ENCODE assay signal across 8 cellular contexts in genomic region chr14:54489318-54489683, GRCh38. TPM values are rescaled to one million over a fixed set of nuclear protein-coding genes. Genes with fewer than 3 reads are reported as not detected.
DNase-seq lines count a peak whose midpoint lies in the region; ATAC-seq and TF ChIP-seq lines count a peak whose summit lies in the region.

No MANE protein-coding gene starts in this region.

- WGBS in thyroid gland, 2 donors, result 19 to 21% methylated on average over 5 of the region's 5 CpGs

- intact Hi-C loops in activated T-helper 1 cell treated with anti-CD3 and anti-CD28 coated beads, Interleukin-12 subunit alpha, Interleukin-12 subunit beta, Interleukin-2, Interleukin-4 antibody, amounts not matched to agents 30 ng/mL and 10 ng/mL and 1 ng/mL, durations not matched to agents 14 hours and 24 hours and 36 hours (cut with micrococcal nuclease), result loop anchor here (1.0 to 2.0 kb wide), 5 partner anchors 20 to 414 kb away; partner anchors contain the start of genes CGRRF1 and GCH1
- intact Hi-C loops in thyroid gland (cut with DNase I), result no loop called here

- no peaks in the 10 kb centered on the region for H3K36me3 ChIP-seq in thyroid gland

- H3K4me3 ChIP-seq in thyroid gland (replicated peaks in 1 of 3), result peak overlapping the region in 1 of 3 donors; percentile 90

- no peak for ATAC-seq in GM18868 (IDR thresholded peaks at IDR 0.05; ENCODE audit: unreplicated experiment)

- H3K27ac ChIP-seq in thyroid gland, result peak overlapping the region; percentile 79 to 97 (median 85)

- peak overlapping the region; percentile 88 for H3K4me3 Mint-ChIP-seq in activated naive CD4-positive, alpha-beta T cell treated with anti-CD3 and anti-CD28 coated beads, Interleukin-2, amount 50 U/mL, for 24 hours
- H3K4me3 Mint-ChIP-seq in activated T-helper 1 cell treated with anti-CD3 and anti-CD28 coated beads, Interleukin-12 subunit alpha, Interleukin-12 subunit beta, Interleukin-2, Interleukin-4 antibody, amounts not matched to agents 30 ng/mL and 10 ng/mL and 1 ng/mL, durations not matched to agents 14 hours and 24 hours and 36 hours, result peak overlapping the region; percentile 81
- peak overlapping the region; percentile 82 to 93 (median 91) for H3K4me3 Mint-ChIP-seq in immature natural killer cell

- TF ChIP-seq CTCF in thyroid gland (IDR thresholded peaks at IDR 0.05), result peak in 1 of 6 experiments; percentile 33

- no peaks in the 10 kb centered on the region for H3K9me3 ChIP-seq in thyroid gland

- no peaks in the 10 kb centered on the region for H3K27me3 ChIP-seq in thyroid gland

- TF ChIP-seq POLR2A in thyroid gland (IDR thresholded peaks at IDR 0.05), result no peak

- no peak for DNase-seq in activated naive CD4-positive, alpha-beta T cell treated with anti-CD3 and anti-CD28 coated beads, Interleukin-2, amount 50 U/mL, for 16 hours
- DNase-seq in activated T-helper 1 cell treated with anti-CD3 and anti-CD28 coated beads, Interleukin-12 subunit alpha, Interleukin-12 subunit beta, Interleukin-2, Interleukin-4 antibody, amounts not matched to agents 30 ng/mL and 10 ng/mL and 1 ng/mL, durations not matched to agents 14 hours and 24 hours and 36 hours (ENCODE audit: low spot score), result no peak
- no peak for DNase-seq in immature natural killer cell
- peak in 1 of 2 donors; percentile 15 for DNase-seq in thyroid gland
- no peak for DNase-seq in D341Med (ENCODE audit: low spot score)
- DNase-seq in NCI-H146 treated with DMSO at 0.1 percent for 48 hours (lab: John Stamatoyannopoulos, UW; ENCODE audit: unreplicated experiment), result no peak

- H3K27me3 Mint-ChIP-seq in activated naive CD4-positive, alpha-beta T cell treated with anti-CD3 and anti-CD28 coated beads, Interleukin-2, amount 50 U/mL, for 24 hours, result no peaks in the 10 kb centered on the region
- H3K27me3 Mint-ChIP-seq in activated T-helper 1 cell treated with anti-CD3 and anti-CD28 coated beads, Interleukin-12 subunit alpha, Interleukin-12 subunit beta, Interleukin-2, Interleukin-4 antibody, amounts not matched to agents 30 ng/mL and 10 ng/mL and 1 ng/mL, durations not matched to agents 14 hours and 24 hours and 36 hours (ENCODE audit: insufficient read depth), result no peaks in the 10 kb centered on the region
- peaks cover 12 to 28% (median 22%) of the 10 kb centered on the region in 3 donors for H3K27me3 Mint-ChIP-seq in immature natural killer cell (ENCODE audit: low read depth in 3 of 3)

- H3K4me1 Mint-ChIP-seq in activated naive CD4-positive, alpha-beta T cell treated with anti-CD3 and anti-CD28 coated beads, Interleukin-2, amount 50 U/mL, for 24 hours, result peaks cover 58% of the 10 kb centered on the region
- H3K4me1 Mint-ChIP-seq in activated T-helper 1 cell treated with anti-CD3 and anti-CD28 coated beads, Interleukin-12 subunit alpha, Interleukin-12 subunit beta, Interleukin-2, Interleukin-4 antibody, amounts not matched to agents 30 ng/mL and 10 ng/mL and 1 ng/mL, durations not matched to agents 14 hours and 24 hours and 36 hours (ENCODE audit: low read depth), result peaks cover 52% of the 10 kb centered on the region
- H3K4me1 Mint-ChIP-seq in immature natural killer cell, result peaks cover 50 to 54% of the 10 kb centered on the region in 2 donors

- H3K4me1 ChIP-seq in thyroid gland, result peaks cover 16 to 20% of the 10 kb centered on the region in 2 donors

- no peaks in the 10 kb centered on the region for H3K9me3 Mint-ChIP-seq in activated naive CD4-positive, alpha-beta T cell treated with anti-CD3 and anti-CD28 coated beads, Interleukin-2, amount 50 U/mL, for 24 hours
- no peaks in the 10 kb centered on the region for H3K9me3 Mint-ChIP-seq in activated T-helper 1 cell treated with anti-CD3 and anti-CD28 coated beads, Interleukin-12 subunit alpha, Interleukin-12 subunit beta, Interleukin-2, Interleukin-4 antibody, amounts not matched to agents 30 ng/mL and 10 ng/mL and 1 ng/mL, durations not matched to agents 14 hours and 24 hours and 36 hours
- H3K9me3 Mint-ChIP-seq in immature natural killer cell, result no peaks in the 10 kb centered on the region

- H3K27ac Mint-ChIP-seq in activated naive CD4-positive, alpha-beta T cell treated with anti-CD3 and anti-CD28 coated beads, Interleukin-2, amount 50 U/mL, for 24 hours, result peak overlapping the region; percentile 98
- peak overlapping the region; percentile 88 for H3K27ac Mint-ChIP-seq in activated T-helper 1 cell treated with anti-CD3 and anti-CD28 coated beads, Interleukin-12 subunit alpha, Interleukin-12 subunit beta, Interleukin-2, Interleukin-4 antibody, amounts not matched to agents 30 ng/mL and 10 ng/mL and 1 ng/mL, durations not matched to agents 14 hours and 24 hours and 36 hours
- peak overlapping the region; percentile 88 to 96 (median 92) for H3K27ac Mint-ChIP-seq in immature natural killer cell

- H3K36me3 Mint-ChIP-seq in activated naive CD4-positive, alpha-beta T cell treated with anti-CD3 and anti-CD28 coated beads, Interleukin-2, amount 50 U/mL, for 24 hours, result peaks cover 4% of the 10 kb centered on the region
- peaks cover 4% of the 10 kb centered on the region for H3K36me3 Mint-ChIP-seq in activated T-helper 1 cell treated with anti-CD3 and anti-CD28 coated beads, Interleukin-12 subunit alpha, Interleukin-12 subunit beta, Interleukin-2, Interleukin-4 antibody, amounts not matched to agents 30 ng/mL and 10 ng/mL and 1 ng/mL, durations not matched to agents 14 hours and 24 hours and 36 hours (ENCODE audit: low read depth)
- no peaks in the 10 kb centered on the region for H3K36me3 Mint-ChIP-seq in immature natural killer cell

RNA-seq across cellular contexts. Expression of gene GMFB, which starts 0.5 kb away (rescaled TPM):
- 39.5 and 39.7 TPM in 2 replicates for total RNA-seq in activated T-helper 1 cell treated with anti-CD3 and anti-CD28 coated beads, Interleukin-12 subunit alpha, Interleukin-12 subunit beta, Interleukin-2, Interleukin-4 antibody, amounts not matched to agents 30 ng/mL and 10 ng/mL and 1 ng/mL, durations not matched to agents 14 hours and 24 hours and 36 hours
- polyA plus RNA-seq in immature natural killer cell, result 10 to 100 TPM; 17.9 to 29.1 (median 28.0) TPM
- total RNA-seq in thyroid gland, result 10 to 100 TPM; 43.9 to 73.1 (median 57.4) TPM

RNA-seq across cellular contexts. Expression of gene CGRRF1, which starts 20.4 kb away (rescaled TPM):
- total RNA-seq in activated T-helper 1 cell treated with anti-CD3 and anti-CD28 coated beads, Interleukin-12 subunit alpha, Interleukin-12 subunit beta, Interleukin-2, Interleukin-4 antibody, amounts not matched to agents 30 ng/mL and 10 ng/mL and 1 ng/mL, durations not matched to agents 14 hours and 24 hours and 36 hours, result 8.5 and 13.2 TPM in 2 replicates
- 10 to 100 TPM; 22.4 to 36.0 (median 27.5) TPM for polyA plus RNA-seq in immature natural killer cell
- 10 to 100 TPM; 21.7 to 42.6 (median 25.8) TPM for total RNA-seq in thyroid gland

RNA-seq across cellular contexts. Expression of gene CNIH1, which starts 48.1 kb away (rescaled TPM):
- 105 and 109 TPM in 2 replicates for total RNA-seq in activated T-helper 1 cell treated with anti-CD3 and anti-CD28 coated beads, Interleukin-12 subunit alpha, Interleukin-12 subunit beta, Interleukin-2, Interleukin-4 antibody, amounts not matched to agents 30 ng/mL and 10 ng/mL and 1 ng/mL, durations not matched to agents 14 hours and 24 hours and 36 hours
- polyA plus RNA-seq in immature natural killer cell, result 100 to 1,000 TPM in 1 of 3 donors, 10 to 100 TPM in 2; 59.7 to 101 (median 61.8) TPM
- 100 to 1,000 TPM in 3 of 4 donors, 10 to 100 TPM in 1; 52.0 to 167 (median 108) TPM for total RNA-seq in thyroid gland
